Comparison of ENCODE assay signal across 9 cellular contexts in the genomic region with DNA sequence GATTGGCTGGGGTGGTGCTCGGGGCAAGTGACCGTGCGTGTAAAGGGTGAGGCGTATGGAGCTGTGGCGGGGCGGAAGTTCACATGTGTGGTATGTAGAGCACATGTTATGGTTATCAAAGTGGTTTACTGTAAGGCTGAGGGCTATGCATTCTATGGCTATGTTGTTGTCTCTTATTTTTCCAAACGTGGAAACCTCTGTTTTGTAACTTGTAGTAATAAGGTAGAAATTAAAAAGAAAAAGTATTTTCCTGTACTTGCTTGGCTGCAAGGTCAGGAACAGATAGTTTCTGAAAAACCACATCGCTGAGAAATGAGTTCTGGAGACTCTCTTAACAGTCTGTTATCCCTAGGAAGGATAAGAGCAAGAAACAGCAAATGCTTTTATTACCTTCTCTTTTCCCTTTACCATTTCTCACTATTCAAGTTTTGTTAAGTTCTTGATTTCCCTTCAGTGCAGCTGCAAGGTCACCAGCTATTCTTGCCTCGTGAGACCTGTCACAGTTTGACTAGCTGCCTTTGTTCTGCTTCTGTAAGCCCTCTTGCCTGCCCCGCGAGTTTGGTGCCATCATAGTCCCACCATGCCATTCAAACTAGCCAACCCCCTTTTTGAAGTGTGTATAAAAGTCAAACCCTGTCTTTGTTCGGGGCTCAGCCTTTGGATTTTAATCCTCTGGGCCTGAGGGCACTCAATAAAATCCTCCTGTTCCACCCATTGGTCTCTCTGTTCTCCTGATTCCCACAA. TPM values are rescaled to one million over a fixed set of nuclear protein-coding genes. Genes with fewer than 3 reads are reported as not detected.
DNase-seq lines count a peak whose midpoint lies in the region; ATAC-seq and TF ChIP-seq lines count a peak whose summit lies in the region.
"Had no signal": no experiment of that assay in that cellular context is flagged by ENCODE, and none has a peak within 500 bp of the region (broad histone marks: within the 10 kb centered on the region; RNA-seq: fewer than 3 reads in every experiment).

No MANE protein-coding gene starts in this region.

- H3K27ac ChIP-seq in H9 (ENCODE audit: insufficient read length, low read depth, low read length) (peak overlapping the region; percentile 100), caudate nucleus (ENCODE audit: low read depth, low read length) (peak overlapping the region; percentile 100)

- peak overlapping the region; percentile 100 for H3K14ac ChIP-seq in H9 (ENCODE audit: insufficient read depth, low read length)

- H3K23me2 ChIP-seq in H9 (ENCODE audit: insufficient read length, low read depth, low read length, poor library complexity, severe bottlenecking) = peaks cover 10% of the 10 kb centered on the region

- H3K79me1 ChIP-seq in H9 (ENCODE audit: insufficient read depth, low read depth, low read length, poor library complexity, severe bottlenecking) = no peaks in the 10 kb centered on the region

- H3K56ac ChIP-seq in H9 (ENCODE audit: insufficient read length, low read depth, low read length) = peak overlapping the region; percentile 100

- H4K91ac ChIP-seq in H9 (ENCODE audit: insufficient read length, low read depth, low read length) = peak overlapping the region; percentile 68

- peak overlapping the region; percentile 99 for H3K23ac ChIP-seq in H9 (ENCODE audit: insufficient read length, low read depth, low read length)

- H3K4me1 ChIP-seq in H9 (ENCODE audit: insufficient read depth, low read length) = no peaks in the 10 kb centered on the region

- H4K20me1 ChIP-seq in H9 (ENCODE audit: control insufficient read depth, insufficient read depth, insufficient read length) = no peaks in the 10 kb centered on the region

- H3K9me3 Mint-ChIP-seq in H9 = no peaks in the 10 kb centered on the region; a peak in 1 of 5 replicates
- H3K9me3 Mint-ChIP-seq in stimulated activated memory B cell treated with anti-CD40 and anti-IgM and Interleukin-4, amounts not matched to agents 10 μg/mL and 1 μg/mL and 100 μg/mL, for 72 hours = no peaks in the 10 kb centered on the region

- peak; percentile 53 for DNase-seq in activated naive CD4-positive, alpha-beta T cell treated with Interleukin-2 at 50 U/mL for 16 hours
- no peak for DNase-seq in activated naive CD4-positive, alpha-beta T cell (lab: John Stamatoyannopoulos, UW)
- DNase-seq in H9 = peak; percentile 66
- peak; percentile 97 to 99 for DNase-seq in Kasumi-1 (lab: John Stamatoyannopoulos, UW)
- DNase-seq in SHP77 treated with DMSO at 0.1 percent for 48 hours (lab: John Stamatoyannopoulos, UW) = peak; percentile 98
- DNase-seq in caudate nucleus (lab: John Stamatoyannopoulos, UW) = peak in 9 of 61 donors; percentile 18 to 57 (median 39)
- peak; percentile 90 for DNase-seq in kidney tubule cell (ENCODE audit: low spot score)

- ATAC-seq in stimulated activated memory B cell treated with anti-CD40 and anti-IgM and Interleukin-4, amounts not matched to agents 10 μg/mL and 1 μg/mL and 100 μg/mL, for 72 hours = peak; percentile 93

- peaks cover 18 to 19% of the 10 kb centered on the region in 2 experiments for H3K4me1 Mint-ChIP-seq in H9
- peaks cover 40% of the 10 kb centered on the region for H3K4me1 Mint-ChIP-seq in stimulated activated memory B cell treated with anti-CD40 and anti-IgM and Interleukin-4, amounts not matched to agents 10 μg/mL and 1 μg/mL and 100 μg/mL, for 72 hours

- no peak overlapping the region for H2AK5ac ChIP-seq in H9 (ENCODE audit: insufficient read length, low read length)

- peak overlapping the region; percentile 71 for H3K4me2 ChIP-seq in H9 (ENCODE audit: insufficient read depth, insufficient read length, low read length)

- H4K5ac ChIP-seq in H9 (ENCODE audit: insufficient read length, low read depth, low read length) = peak overlapping the region; percentile 100

- no peak overlapping the region for H2BK15ac ChIP-seq in H9 (ENCODE audit: low read depth, low read length)

- H2AFZ ChIP-seq in H9 (ENCODE audit: low read length) = no peak overlapping the region

- H3K4me3 Mint-ChIP-seq in H9 = no peak overlapping the region
- H3K4me3 Mint-ChIP-seq in stimulated activated memory B cell treated with anti-CD40 and anti-IgM and Interleukin-4, amounts not matched to agents 10 μg/mL and 1 μg/mL and 100 μg/mL, for 72 hours = no peak overlapping the region

- H2BK5ac ChIP-seq in H9 (ENCODE audit: insufficient read length, low read length) = peak overlapping the region; percentile 100

- H2BK120ac ChIP-seq in H9 (ENCODE audit: low read depth, low read length, poor library complexity, severe bottlenecking) = peak overlapping the region; percentile 100

- peak overlapping the region; percentile 46; the same call in 1 of the 2 replicates for H3K4ac ChIP-seq in H9 (ENCODE audit: low read depth, low read length)

- peak overlapping the region; percentile 100 for H3T11ph ChIP-seq in H9 (ENCODE audit: low read length)

- TF ChIP-seq CTCF in H9 (conservative IDR thresholded peaks at IDR 0.05) = no peak

- H3K9me3 ChIP-seq in H9 (ENCODE audit: control insufficient read depth, low read depth, low read length) = no peaks in the 10 kb centered on the region

- H3K36me3 Mint-ChIP-seq in H9 (ENCODE audit: insufficient read depth in 1 of 3, low read depth in 3 of 3) = peaks cover 0 to 5% (median 0%) of the 10 kb centered on the region in 3 experiments; a peak in 1 of 7 replicates
- H3K36me3 Mint-ChIP-seq in stimulated activated memory B cell treated with anti-CD40 and anti-IgM and Interleukin-4, amounts not matched to agents 10 μg/mL and 1 μg/mL and 100 μg/mL, for 72 hours = no peaks in the 10 kb centered on the region
- H3K36me3 Mint-ChIP-seq: IgD-negative memory B cell had no signal

- H3K27me3 ChIP-seq in H9 (ENCODE audit: insufficient read depth, low read length) = no peaks in the 10 kb centered on the region

- peak overlapping the region; percentile 99 for H4K8ac ChIP-seq in H9 (replicated peaks; ENCODE audit: insufficient read length, low read depth, low read length)

- no peak overlapping the region for H2BK12ac ChIP-seq in H9 (ENCODE audit: insufficient read length, low read depth, low read length)

- peak overlapping the region; percentile 100 for H3K18ac ChIP-seq in H9 (ENCODE audit: insufficient read length, low read depth, low read length)

- no peaks in the 10 kb centered on the region for H3K27me3 Mint-ChIP-seq in H9 (ENCODE audit: low read depth)
- H3K27me3 Mint-ChIP-seq in stimulated activated memory B cell treated with anti-CD40 and anti-IgM and Interleukin-4, amounts not matched to agents 10 μg/mL and 1 μg/mL and 100 μg/mL, for 72 hours = no peaks in the 10 kb centered on the region
- H3K27me3 Mint-ChIP-seq: IgD-negative memory B cell had no signal

- no peaks in the 10 kb centered on the region for H3K79me2 ChIP-seq in H9 (ENCODE audit: insufficient read depth, low read length)

- H3K9ac ChIP-seq in H9 (ENCODE audit: extremely low read depth, insufficient read length, low read length) = peak overlapping the region; percentile 99

- no peak overlapping the region for H3K27ac Mint-ChIP-seq in H9
- no peak overlapping the region for H3K27ac Mint-ChIP-seq in stimulated activated memory B cell treated with anti-CD40 and anti-IgM and Interleukin-4, amounts not matched to agents 10 μg/mL and 1 μg/mL and 100 μg/mL, for 72 hours

- no CpG with 5 or more reads among the region's 12 CpGs for WGBS in H9 (ENCODE audit: extremely low coverage, insufficient read length, low lambda C conversion rate)

- H2BK20ac ChIP-seq in H9 (ENCODE audit: low read depth, low read length, poor library complexity, severe bottlenecking) = no peak overlapping the region

RNA-seq across cellular contexts. Expression of a gene that starts 9.5 kb away (rescaled TPM):
- total RNA-seq in H9 (2021) = 1,874 and 2,051 TPM in 2 replicates

RNA-seq across cellular contexts. Expression of a gene that starts 16.4 kb away (rescaled TPM):
- total RNA-seq in H9 (2021) = 40.2 and 40.7 TPM in 2 replicates

Comparison
In these comparisons a context has a peak if more than half of its experiments do, and no peak if none do; other contexts are left out.
1. DNase-seq: peak in activated naive CD4-positive, alpha-beta T cell treated with Interleukin-2 at 50 U/mL for 16 hours (single experiment), H9 (single experiment), Kasumi-1 (2 of 2), SHP77 treated with DMSO at 0.1 percent for 48 hours (single experiment) and kidney tubule cell (single experiment); none in activated naive CD4-positive, alpha-beta T cell (0 of 4).